ENCODE assay signal across 8 cellular contexts in genomic region chr11:59106363-59107336, GRCh38. TPM values are rescaled to one million over a fixed set of nuclear protein-coding genes. Genes with fewer than 3 reads are reported as not detected.
DNase-seq lines count a peak whose midpoint lies in the region; ATAC-seq lines count a peak whose summit lies in the region.

TSS of gene FAM111B (plus strand) at chr11:59107237. CDS start at chr11:59109626, 2,389 bp downstream.

- ATAC-seq in GM19025 (IDR thresholded peaks at IDR 0.05; ENCODE audit: low read depth, unreplicated experiment) (peak; percentile 71), HG03175 (IDR thresholded peaks at IDR 0.05; ENCODE audit: unreplicated experiment) (peak; percentile 74), left lobe of liver (peak; percentile 94)

- DNase-seq in AML-193 (lab: John Stamatoyannopoulos, UW) = peak; percentile 80 to 82
- peak; percentile 99 for DNase-seq in NCI-H2227 treated with DMSO at 0.1 percent for 48 hours (lab: John Stamatoyannopoulos, UW)
- peak; percentile 82 for DNase-seq in activated CD4-positive, alpha-beta T cell treated with anti-CD3 and anti-CD28 coated beads for 48 hours
- DNase-seq in dermis blood vessel endothelial cell = peak; percentile 94
- peak; percentile 88 for DNase-seq in left lobe of liver (ENCODE audit: low spot score)
- peak; percentile 52 to 57 for DNase-seq in stimulated activated CD4-positive, alpha-beta T cell treated with anti-CD3 and anti-CD28 coated beads, Interleukin-2, amount 100 ng/mL, for 48 hours

RNA-seq across cellular contexts. Expression of gene FAM111B, which starts in this region (rescaled TPM):
- 20.6 and 37.6 TPM in 2 replicates for total RNA-seq in dermis blood vessel endothelial cell
- 0.23 TPM for total RNA-seq in left lobe of liver

Comparison
In these comparisons a context has a peak if more than half of its experiments do, and no peak if none do; other contexts are left out.
1. Peak in every context shown above with its lines: DNase-seq and ATAC-seq.
2. RNA of gene FAM111B (total RNA-seq): 20.6 to 37.6 TPM in dermis blood vessel endothelial cell; 0.23 TPM in left lobe of liver (single experiment); every median in the first group is over 10 times any median in the second.
3. Peak in DNase-seq and ATAC-seq in left lobe of liver; RNA of the gene not detected or under 1 TPM.